Comparison of ENCODE assay signal across 21 cellular contexts in genomic region chr13:46812398-46812797, GRCh38.
"Had no signal": no experiment of that assay in that cellular context is flagged by ENCODE, and none has a peak within 500 bp of the region (broad histone marks: within the 10 kb centered on the region; RNA-seq: fewer than 3 reads in every experiment).

No MANE protein-coding gene starts in this region.

- H3K4me1 Mint-ChIP-seq: natural killer cell; stimulated activated naive B cell treated with anti-CD40 and anti-IgM and Interleukin-4, amounts not matched to agents 10 μg/mL and 1 μg/mL and 100 μg/mL, for 72 hours had no signal

- DNase-seq: cortex of kidney; effector memory CD8-positive, alpha-beta T cell; erythroblast; esophagus squamous epithelium; head of caudate nucleus; kidney; natural killer cell; occipital lobe; pancreas; right lobe of liver; small intestine; stimulated activated CD4-positive, alpha-beta T cell treated with anti-CD3 and anti-CD28 coated beads, Interleukin-15, amount 100 ng/mL, for 24 hours; stimulated activated CD4-positive, alpha-beta T cell treated with anti-CD3 and anti-CD28 coated beads, Interleukin-2, amount 100 ng/mL, for 48 hours; stimulated activated naive B cell treated with anti-CD40 and anti-IgM and Interleukin-4, amounts not matched to agents 10 μg/mL and 1 μg/mL and 100 μg/mL, for 72 hours; stomach; thyroid gland; trophoblast cell had no signal

- ATAC-seq: effector memory CD8-positive, alpha-beta T cell; left lobe of liver; natural killer cell; pancreas; right lobe of liver; stimulated activated naive B cell treated with anti-CD40 and anti-IgM and Interleukin-4, amounts not matched to agents 10 μg/mL and 1 μg/mL and 100 μg/mL, for 72 hours had no signal

- H3K36me3 ChIP-seq: esophagus squamous epithelium, pancreas, right lobe of liver, stomach, thyroid gland, vagina had no signal

- H3K9me3 ChIP-seq: pancreas, thyroid gland, vagina had no signal

- H3K4me3 ChIP-seq: esophagus squamous epithelium, lung, pancreas, right lobe of liver, stomach, thyroid gland, vagina had no signal

- H3K4me1 ChIP-seq: esophagus squamous epithelium, pancreas, stomach, thyroid gland, vagina had no signal

- H3K27ac Mint-ChIP-seq: effector memory CD8-positive, alpha-beta T cell; memory B cell; natural killer cell; stimulated activated naive B cell treated with anti-CD40 and anti-IgM and Interleukin-4, amounts not matched to agents 10 μg/mL and 1 μg/mL and 100 μg/mL, for 72 hours had no signal

- H3K4me3 Mint-ChIP-seq: effector memory CD8-positive, alpha-beta T cell; memory B cell; natural killer cell; stimulated activated naive B cell treated with anti-CD40 and anti-IgM and Interleukin-4, amounts not matched to agents 10 μg/mL and 1 μg/mL and 100 μg/mL, for 72 hours had no signal

- H3K27me3 ChIP-seq: pancreas, right lobe of liver, stomach, thyroid gland, vagina had no signal

- H3K27ac ChIP-seq: esophagus squamous epithelium, pancreas, right lobe of liver, stomach, thyroid gland, vagina had no signal
